27 cellular contexts compared by ENCODE assay signal in the genomic region with DNA sequence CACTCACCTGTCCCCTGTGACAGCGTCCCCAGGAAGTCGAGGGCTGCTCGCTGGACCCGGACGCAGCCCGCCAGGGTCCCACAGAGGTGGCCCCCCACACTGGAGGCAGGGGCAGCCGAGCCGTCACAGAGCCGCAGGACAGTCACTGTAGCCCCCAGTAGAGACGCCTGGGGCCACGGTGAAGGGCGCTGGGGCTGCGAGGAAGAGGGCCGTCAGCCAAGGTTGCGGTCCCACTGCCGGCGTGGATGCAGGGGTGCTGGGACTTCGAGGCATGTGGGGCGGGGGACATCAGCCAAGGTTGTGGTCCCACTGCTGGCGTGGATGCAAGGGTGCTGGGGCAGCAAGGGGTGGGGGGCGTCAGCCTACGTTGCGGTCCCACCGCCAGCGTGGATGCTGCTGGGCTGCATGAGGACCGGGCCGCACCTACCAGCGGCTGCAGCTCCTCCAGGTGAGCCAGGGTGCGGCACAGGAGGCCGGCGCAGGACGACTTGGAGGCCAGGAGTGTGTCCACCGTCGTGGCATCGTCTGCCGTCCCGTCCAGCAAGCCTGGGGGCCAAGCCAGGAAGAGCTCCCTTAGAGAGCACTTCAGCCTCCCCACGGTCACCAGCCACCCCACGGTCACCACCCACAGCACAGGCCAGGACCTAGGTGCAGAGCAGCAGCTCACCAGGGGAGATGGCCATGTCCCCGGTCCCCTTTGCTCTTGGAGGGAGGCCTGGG. TPM values are rescaled to one million over a fixed set of nuclear protein-coding genes. Genes with fewer than 3 reads are reported as not detected.
DNase-seq lines count a peak whose midpoint lies in the region; ATAC-seq and TF ChIP-seq lines count a peak whose summit lies in the region.
"Had no signal": no experiment of that assay in that cellular context is flagged by ENCODE, and none has a peak within 500 bp of the region (broad histone marks: within the 10 kb centered on the region; RNA-seq: fewer than 3 reads in every experiment).

No MANE protein-coding gene starts in this region.

- no peak for TF ChIP-seq EP300 in sigmoid colon (IDR thresholded peaks at IDR 0.05)

- TF ChIP-seq CTCF in CD14-positive monocyte (IDR thresholded peaks at IDR 0.05) (no peak), sigmoid colon (IDR thresholded peaks at IDR 0.05) (no peak)

- peaks cover 24 to 89% of the 10 kb centered on the region in 2 donors for H3K36me3 Mint-ChIP-seq in CD14-positive monocyte
- peaks cover 0 to 5% of the 10 kb centered on the region in 2 donors for H3K36me3 Mint-ChIP-seq in activated T-cell treated with anti-CD3 and anti-CD28 coated beads, Interleukin-2, amount 50 U/mL, for 72 hours (ENCODE audit: insufficient read depth in 2 of 2)

- H3K4me3 ChIP-seq in H7 (ENCODE audit: insufficient read depth, low read depth, low read length) (no peak overlapping the region), sigmoid colon (no peak overlapping the region)
- H3K4me3 ChIP-seq: coronary artery, esophagus muscularis mucosa, hepatocyte, uterus had no signal

- WGBS in sigmoid colon, 2 donors, result 94% methylated on average over 40 of the region's 40 CpGs

- no peaks in the 10 kb centered on the region for H3K9me3 Mint-ChIP-seq in CD14-positive monocyte
- H3K9me3 Mint-ChIP-seq in activated T-cell treated with anti-CD3 and anti-CD28 coated beads, Interleukin-2, amount 50 U/mL, for 72 hours, result no peaks in the 10 kb centered on the region
- H3K9me3 Mint-ChIP-seq: activated naive CD4-positive, alpha-beta T cell treated with anti-CD3 and anti-CD28 coated beads for 36 hours; CD4-positive, alpha-beta T cell; effector memory CD8-positive, alpha-beta T cell; HFFc6 had no signal

- no peak for ATAC-seq in activated T-cell treated with anti-CD3 and anti-CD28 coated beads, Interleukin-2, amount 50 U/mL, for 72 hours (replicated peaks in 1 of 2)
- no peak for ATAC-seq in HG03521 (IDR thresholded peaks at IDR 0.05; ENCODE audit: unreplicated experiment)
- ATAC-seq: activated CD8-positive, alpha-beta T cell treated with anti-CD3 and anti-CD28 coated beads, Interleukin-2, amount 10 ng/mL, durations not matched to agents 7 days and 5 days had no signal

- no peak for TF ChIP-seq POLR2A in sigmoid colon (IDR thresholded peaks at IDR 0.05)

- H3K9me3 ChIP-seq in sigmoid colon, result no peaks in the 10 kb centered on the region
- H3K9me3 ChIP-seq: esophagus muscularis mucosa, neutrophil, uterus had no signal

- H3K27me3 ChIP-seq in H7 (ENCODE audit: control insufficient read depth, insufficient read depth, low read length), result no peaks in the 10 kb centered on the region
- no peaks in the 10 kb centered on the region for H3K27me3 ChIP-seq in sigmoid colon
- H3K27me3 ChIP-seq: esophagus muscularis mucosa, hepatocyte, neutrophil, uterus had no signal

- no peaks in the 10 kb centered on the region for H3K4me1 ChIP-seq in sigmoid colon
- H3K4me1 ChIP-seq: esophagus muscularis mucosa, uterus had no signal

- intact Hi-C loops in CD14-positive monocyte (cut with micrococcal nuclease), result loop anchor here in 1 of 2 donors (5.0 kb wide), 1 partner anchor 106 kb away; no protein-coding TSS in a partner anchor
- intact Hi-C loops in sigmoid colon (cut with DNase I), result no loop called here

- H3K27me3 Mint-ChIP-seq in CD14-positive monocyte (ENCODE audit: low read depth in 3 of 3), result peaks cover 0 to 6% (median 0%) of the 10 kb centered on the region in 3 donors
- H3K27me3 Mint-ChIP-seq in activated T-cell treated with anti-CD3 and anti-CD28 coated beads, Interleukin-2, amount 50 U/mL, for 72 hours (ENCODE audit: low read depth), result no peaks in the 10 kb centered on the region
- H3K27me3 Mint-ChIP-seq: CD4-positive, alpha-beta T cell; effector memory CD8-positive, alpha-beta T cell had no signal

- no peak overlapping the region for H3K27ac ChIP-seq in sigmoid colon
- H3K27ac ChIP-seq: coronary artery, esophagus muscularis mucosa, hepatocyte, neutrophil, uterus had no signal

- DNase-seq in CD14-positive monocyte (ENCODE audit: low spot score) (peak; percentile 46), H7 (peak; percentile 59), iPS-NIHi7 (ENCODE audit: extremely low spot score) (peak; percentile 6), sigmoid colon (peak; percentile 60)
- DNase-seq in activated T-cell treated with anti-CD3 and anti-CD28 coated beads, Interleukin-2, amount 50 U/mL, for 72 hours, result no peak
- DNase-seq in stimulated activated naive CD4-positive, alpha-beta T cell treated with Interleukin-2 at 50 U/mL for 16 hours (lab: John Stamatoyannopoulos, UW), result no peak
- DNase-seq: activated CD4-positive, CD25-positive, alpha-beta regulatory T cell treated with anti-CD3 and anti-CD28 coated beads, Interleukin-2, amount 50 U/mL, for 72 hours; activated CD8-positive, alpha-beta T cell treated with anti-CD3 and anti-CD28 coated beads, Interleukin-2, amount 10 ng/mL, durations not matched to agents 7 days and 5 days; activated naive CD4-positive, alpha-beta T cell treated with anti-CD3 and anti-CD28 coated beads for 36 hours; activated T-cell treated with anti-CD3 and anti-CD28 coated beads, Interleukin-2, amount 50 U/mL, for 1 hour; amniotic stem cell; CD4-positive, alpha-beta T cell; effector memory CD8-positive, alpha-beta T cell; foreskin melanocyte; HFFc6; NCI-H1417; NCI-H2081; NCI-H226; SHP77 treated with DMSO at 0.1 percent for 48 hours; small intestine; stimulated activated CD4-positive, alpha-beta T cell treated with anti-CD3 and anti-CD28 coated beads, Interleukin-2, amount 100 ng/mL, for 24 hours; uterus had no signal

- H3K27ac Mint-ChIP-seq in CD14-positive monocyte, result peak overlapping the region in 1 of 7 donors; percentile 74
- H3K27ac Mint-ChIP-seq in activated T-cell treated with anti-CD3 and anti-CD28 coated beads, Interleukin-2, amount 50 U/mL, for 72 hours, result no peak overlapping the region
- H3K27ac Mint-ChIP-seq: activated CD8-positive, alpha-beta T cell treated with anti-CD3 and anti-CD28 coated beads, Interleukin-2, amount 10 ng/mL, durations not matched to agents 7 days and 5 days; activated naive CD4-positive, alpha-beta T cell treated with anti-CD3 and anti-CD28 coated beads for 36 hours; CD4-positive, alpha-beta T cell; HFFc6 had no signal

- H3K4me1 Mint-ChIP-seq in CD14-positive monocyte, result peaks cover 15% of the 10 kb centered on the region
- H3K4me1 Mint-ChIP-seq in activated T-cell treated with anti-CD3 and anti-CD28 coated beads, Interleukin-2, amount 50 U/mL, for 72 hours (ENCODE audit: low read depth), result no peaks in the 10 kb centered on the region

- H3K4me3 Mint-ChIP-seq in CD14-positive monocyte, result no peak overlapping the region
- no peak overlapping the region for H3K4me3 Mint-ChIP-seq in activated T-cell treated with anti-CD3 and anti-CD28 coated beads, Interleukin-2, amount 50 U/mL, for 72 hours
- H3K4me3 Mint-ChIP-seq: activated CD8-positive, alpha-beta T cell treated with anti-CD3 and anti-CD28 coated beads, Interleukin-2, amount 10 ng/mL, durations not matched to agents 7 days and 5 days; activated naive CD4-positive, alpha-beta T cell treated with anti-CD3 and anti-CD28 coated beads for 36 hours; CD4-positive, alpha-beta T cell; effector memory CD8-positive, alpha-beta T cell; HFFc6 had no signal

- peaks cover 14% of the 10 kb centered on the region for H3K36me3 ChIP-seq in H7 (replicated peaks; ENCODE audit: control insufficient read depth, insufficient read depth, low read length)
- peaks cover 0 to 84% (median 51%) of the 10 kb centered on the region in 4 donors for H3K36me3 ChIP-seq in sigmoid colon
- H3K36me3 ChIP-seq: uterus had no signal

RNA-seq across cellular contexts. Expression of a gene that starts 13.9 kb away (rescaled TPM):
- 10 to 100 TPM; 31.6 to 32.5 TPM for polyA plus RNA-seq in CD14-positive monocyte
- 83.5 and 86.4 TPM in 2 replicates for total RNA-seq in H7 (2014; rRNA removed; shearing (Covaris generic))
- total RNA-seq in sigmoid colon, result 10 to 100 TPM; 17.8 to 24.6 (median 22.1) TPM
- polyA plus RNA-seq in sigmoid colon, result 10 to 100 TPM in 2 of 3 donors, 1 to 10 TPM in 1; 9.6 to 25.9 (median 11.3) TPM
- total RNA-seq in activated T-cell treated with anti-CD3 and anti-CD28 coated beads, Interleukin-2, amount 50 U/mL, for 72 hours, result 10 to 100 TPM; 28.0 to 35.2 TPM

RNA-seq across cellular contexts. Expression of a gene that starts 17.3 kb away (rescaled TPM):
- polyA plus RNA-seq in CD14-positive monocyte (1 to 10 TPM; 1.8 to 3.0 TPM), sigmoid colon (10 to 100 TPM in 1 of 3 donors, 1 to 10 TPM in 2; 8.1 to 19.6 (median 9.6) TPM)
- 2.1 and 4.0 TPM in 2 replicates for total RNA-seq in H7 (2014; rRNA removed; shearing (Covaris generic))
- 10 to 100 TPM in 2 of 4 donors, 1 to 10 TPM in 2; 6.4 to 22.4 (median 11.8) TPM for total RNA-seq in sigmoid colon
- total RNA-seq in activated T-cell treated with anti-CD3 and anti-CD28 coated beads, Interleukin-2, amount 50 U/mL, for 72 hours, result 10 to 100 TPM; 11.8 to 12.2 TPM

RNA-seq across cellular contexts. Expression of a gene that starts 21.9 kb away (rescaled TPM):
- 1 to 10 TPM; 1.9 to 2.2 TPM for polyA plus RNA-seq in CD14-positive monocyte
- 12.8 and 20.0 TPM in 2 replicates for total RNA-seq in H7 (2014; rRNA removed; shearing (Covaris generic))
- 1 to 10 TPM; 1.8 to 5.8 (median 5.3) TPM for total RNA-seq in sigmoid colon
- polyA plus RNA-seq in sigmoid colon, result 10 to 100 TPM in 2 of 3 donors, 1 to 10 TPM in 1; 9.2 to 34.5 (median 14.4) TPM
- 10 to 100 TPM; 23.0 to 30.0 TPM for total RNA-seq in activated T-cell treated with anti-CD3 and anti-CD28 coated beads, Interleukin-2, amount 50 U/mL, for 72 hours

Comparison
In these comparisons a context has a peak if more than half of its experiments do, and no peak if none do; other contexts are left out.
1. DNase-seq: peak in CD14-positive monocyte (single experiment), H7 (single experiment), iPS-NIHi7 (single experiment) and sigmoid colon (single experiment); none in activated T-cell treated with anti-CD3 and anti-CD28 coated beads, Interleukin-2, amount 50 U/mL, for 72 hours (0 of 2) and stimulated activated naive CD4-positive, alpha-beta T cell treated with Interleukin-2 at 50 U/mL for 16 hours (single experiment).